In genomic region chr16:30010817-30011504, GRCh38 we compare ENCODE assay signal across 8 cellular contexts. TPM values are rescaled to one million over a fixed set of nuclear protein-coding genes. Genes with fewer than 3 reads are reported as not detected.
A peak's percentile ranks its signal among the peaks of the same experiment; 100 is the strongest.
DNase-seq lines count a peak whose midpoint lies in the region; ATAC-seq, FAIRE-seq and TF ChIP-seq lines count a peak whose summit lies in the region.

Gene DOC2A (minus strand): TSS chr16:30011027. CDS start chr16:30010222, 805 bp downstream.

- ATAC-seq in activated naive CD8-positive, alpha-beta T cell treated with anti-CD3 and anti-CD28 coated beads, Interleukin-2, amount 50 U/mL, for 24 hours, result peak; percentile 31

- H3K27ac ChIP-seq in kidney (ENCODE audit: low read depth in 2 of 2, low read length in 2 of 2) (no peak within 1 kb of the TSS), temporal lobe (ENCODE audit: low read depth, low read length) (peak within 1 kb of the TSS; percentile 44)

- peak within 1 kb of the TSS; percentile 71 for H3K4me3 Mint-ChIP-seq in activated naive CD8-positive, alpha-beta T cell treated with anti-CD3 and anti-CD28 coated beads, Interleukin-2, amount 50 U/mL, for 24 hours

- H3K27ac Mint-ChIP-seq in activated naive CD8-positive, alpha-beta T cell treated with anti-CD3 and anti-CD28 coated beads, Interleukin-2, amount 50 U/mL, for 24 hours, result peak within 1 kb of the TSS; percentile 46

- DNase-seq in NCI-H2227 (lab: John Stamatoyannopoulos, UW; ENCODE audit: unreplicated experiment) (peak; percentile 86), kidney (peak; percentile 68), hepatic stellate cell (ENCODE audit: low spot score) (no peak), cortex of kidney (lab: John Stamatoyannopoulos, UW) (no peak), SW480 (ENCODE audit: low spot score) (no peak)
- peak; percentile 35 for DNase-seq in activated naive CD8-positive, alpha-beta T cell treated with anti-CD3 and anti-CD28 coated beads, Interleukin-2, amount 50 U/mL, for 24 hours

- no peaks in the 10 kb centered on the region for H3K36me3 ChIP-seq in kidney (ENCODE audit: control insufficient read depth in 1 of 2, insufficient read depth in 2 of 2, low read length in 2 of 2)

- H3K4me1 ChIP-seq in kidney (ENCODE audit: control insufficient read depth in 1 of 2, insufficient read depth in 1 of 2, low read depth in 1 of 2, low read length in 2 of 2), result peaks cover 0 to 4% of the 10 kb centered on the region in 2 donors

- intact Hi-C loops in kidney (cut with DNase I), result no loop called here

- peaks cover 8% of the 10 kb centered on the region for H3K4me1 Mint-ChIP-seq in activated naive CD8-positive, alpha-beta T cell treated with anti-CD3 and anti-CD28 coated beads, Interleukin-2, amount 50 U/mL, for 24 hours

- no peaks in the 10 kb centered on the region for H3K9me3 Mint-ChIP-seq in activated naive CD8-positive, alpha-beta T cell treated with anti-CD3 and anti-CD28 coated beads, Interleukin-2, amount 50 U/mL, for 24 hours

- H3K36me3 Mint-ChIP-seq in activated naive CD8-positive, alpha-beta T cell treated with anti-CD3 and anti-CD28 coated beads, Interleukin-2, amount 50 U/mL, for 24 hours (ENCODE audit: low read depth), result no peaks in the 10 kb centered on the region

- peaks cover 21% of the 10 kb centered on the region for H3K27me3 Mint-ChIP-seq in activated naive CD8-positive, alpha-beta T cell treated with anti-CD3 and anti-CD28 coated beads, Interleukin-2, amount 50 U/mL, for 24 hours

- no peaks in the 10 kb centered on the region for H3K9me3 ChIP-seq in kidney (ENCODE audit: control insufficient read depth in 1 of 2, low read length in 2 of 2)

- no peak within 1 kb of the TSS for H3K9ac ChIP-seq in kidney (ENCODE audit: low read length in 2 of 2)

- TF ChIP-seq CTCF in GM12875 (IDR thresholded peaks at IDR 0.05; ENCODE audit: borderline replicate concordance, insufficient read depth, low read depth, low read length) (no peak), kidney (IDR thresholded peaks at IDR 0.05; ENCODE audit: borderline replicate concordance, extremely low read depth, insufficient read depth) (no peak)

- H3K4me3 ChIP-seq in GM12875 (ENCODE audit: low read depth, low read length), result peak within 1 kb of the TSS; percentile 27
- no peak within 1 kb of the TSS for H3K4me3 ChIP-seq in kidney (ENCODE audit: low read length in 2 of 2)

- no peak for FAIRE-seq in kidney (lab: Jason Lieb, UNC)

RNA-seq across cellular contexts. Expression of gene DOC2A, which starts in this region (rescaled TPM):
- total RNA-seq in kidney, result 1.9 TPM
- 3.5 TPM for polyA plus RNA-seq in kidney (ENCODE audit: insufficient read depth, low read depth, low replicate concordance)
- total RNA-seq in temporal lobe, result 13.5 TPM

Comparison
In these comparisons a context has a peak if more than half of its experiments do, and no peak if none do; other contexts are left out.
1. DNase-seq: peak in NCI-H2227 (single experiment), activated naive CD8-positive, alpha-beta T cell treated with anti-CD3 and anti-CD28 coated beads, Interleukin-2, amount 50 U/mL, for 24 hours (single experiment) and kidney (single experiment); none in hepatic stellate cell (single experiment), cortex of kidney (single experiment) and SW480 (single experiment).